Comparison of ENCODE assay signal across 1 cellular context in the genomic region with DNA sequence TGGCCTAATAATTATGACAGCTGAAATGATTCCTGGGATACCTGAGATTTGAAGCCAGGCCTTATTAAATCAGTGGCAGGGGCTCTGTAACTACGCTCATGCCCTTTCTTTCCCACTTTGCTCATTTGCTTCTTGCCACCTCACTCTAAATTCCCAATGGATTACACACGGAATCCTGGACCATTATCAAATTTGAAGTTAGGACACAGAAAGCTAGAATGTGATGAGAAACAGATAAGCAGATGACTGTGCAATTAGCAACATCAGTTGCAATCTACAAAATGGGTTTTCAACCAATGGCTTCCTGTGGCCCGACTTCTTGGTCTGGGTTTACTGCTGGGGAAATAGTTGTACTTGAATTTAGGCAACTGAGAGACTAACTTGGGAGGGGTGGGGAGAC.
A peak's percentile ranks its signal among the peaks of the same experiment; 100 is the strongest.
TF ChIP-seq lines count a peak whose summit lies in the region.

No MANE protein-coding gene starts in this region.

TF ChIP-seq in SK-N-SH, 30 proteins besides CTCF, POLR2A, EP300 and RAD21 (continued from another document):
- peak; percentile 31 for TF ChIP-seq JUND (IDR thresholded peaks at IDR 0.05)
- TF ChIP-seq, protein P1, sequence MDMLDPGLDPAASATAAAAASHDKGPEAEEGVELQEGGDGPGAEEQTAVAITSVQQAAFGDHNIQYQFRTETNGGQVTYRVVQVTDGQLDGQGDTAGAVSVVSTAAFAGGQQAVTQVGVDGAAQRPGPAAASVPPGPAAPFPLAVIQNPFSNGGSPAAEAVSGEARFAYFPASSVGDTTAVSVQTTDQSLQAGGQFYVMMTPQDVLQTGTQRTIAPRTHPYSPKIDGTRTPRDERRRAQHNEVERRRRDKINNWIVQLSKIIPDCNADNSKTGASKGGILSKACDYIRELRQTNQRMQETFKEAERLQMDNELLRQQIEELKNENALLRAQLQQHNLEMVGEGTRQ (IDR thresholded peaks at IDR 0.05; ENCODE audit: borderline replicate concordance, low read depth, low read length) = no peak
- TF ChIP-seq TAF1 (IDR thresholded peaks at IDR 0.05; ENCODE audit: borderline replicate concordance, low read depth, low read length) = no peak
- no peak for TF ChIP-seq CHD2 (IDR thresholded peaks at IDR 0.05; ENCODE audit: low read length, partially characterized antibody)
- TF ChIP-seq, protein P2, sequence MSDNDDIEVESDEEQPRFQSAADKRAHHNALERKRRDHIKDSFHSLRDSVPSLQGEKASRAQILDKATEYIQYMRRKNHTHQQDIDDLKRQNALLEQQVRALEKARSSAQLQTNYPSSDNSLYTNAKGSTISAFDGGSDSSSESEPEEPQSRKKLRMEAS (IDR thresholded peaks at IDR 0.05; ENCODE audit: low read depth) = no peak
- no peak for TF ChIP-seq MEF2A (IDR thresholded peaks at IDR 0.05; ENCODE audit: borderline replicate concordance, low read depth)
- TF ChIP-seq, protein P3, sequence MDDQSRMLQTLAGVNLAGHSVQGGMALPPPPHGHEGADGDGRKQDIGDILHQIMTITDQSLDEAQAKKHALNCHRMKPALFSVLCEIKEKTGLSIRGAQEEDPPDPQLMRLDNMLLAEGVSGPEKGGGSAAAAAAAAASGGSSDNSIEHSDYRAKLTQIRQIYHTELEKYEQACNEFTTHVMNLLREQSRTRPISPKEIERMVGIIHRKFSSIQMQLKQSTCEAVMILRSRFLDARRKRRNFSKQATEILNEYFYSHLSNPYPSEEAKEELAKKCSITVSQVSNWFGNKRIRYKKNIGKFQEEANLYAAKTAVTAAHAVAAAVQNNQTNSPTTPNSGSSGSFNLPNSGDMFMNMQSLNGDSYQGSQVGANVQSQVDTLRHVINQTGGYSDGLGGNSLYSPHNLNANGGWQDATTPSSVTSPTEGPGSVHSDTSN (IDR thresholded peaks at IDR 0.05) = peak; percentile 56
- no peak for TF ChIP-seq FOXJ3 (CRISPR knock-in tag; IDR thresholded peaks at IDR 0.05)
